1 cellular context compared by ENCODE assay signal in the genomic region with DNA sequence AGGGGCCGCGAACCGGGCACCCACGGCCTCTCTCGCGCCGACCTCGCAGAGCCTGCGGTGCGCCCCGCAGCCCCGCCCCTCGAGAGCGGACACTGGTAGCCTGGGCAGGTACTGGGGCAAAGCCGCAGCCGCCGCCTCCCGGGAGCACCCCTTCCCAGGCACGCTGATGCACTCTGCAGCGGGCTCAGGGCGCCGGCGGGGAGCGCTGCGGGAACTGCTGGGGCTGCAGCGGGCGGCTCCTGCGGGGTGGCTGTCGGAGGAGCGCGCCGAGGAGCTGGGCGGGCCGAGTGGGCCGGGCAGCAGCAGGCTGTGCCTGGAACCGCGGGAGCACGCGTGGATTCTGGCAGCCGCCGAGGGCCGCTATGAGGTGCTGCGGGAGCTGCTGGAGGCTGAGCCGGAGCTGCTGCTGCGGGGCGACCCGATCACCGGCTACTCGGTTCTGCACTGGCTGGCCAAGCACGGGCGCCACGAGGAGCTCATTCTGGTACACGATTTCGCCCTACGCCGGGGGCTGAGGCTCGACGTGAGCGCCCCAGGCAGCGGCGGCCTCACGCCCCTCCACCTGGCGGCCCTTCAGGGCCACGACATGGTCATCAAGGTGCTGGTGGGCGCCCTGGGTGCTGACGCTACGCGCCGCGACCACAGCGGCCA.
TF ChIP-seq lines count a peak whose summit lies in the region.

No MANE protein-coding gene starts in this region.

TF ChIP-seq in H1, 55 proteins besides CTCF, POLR2A, EP300 and RAD21 (continued from another document):
- TF ChIP-seq, protein P1, sequence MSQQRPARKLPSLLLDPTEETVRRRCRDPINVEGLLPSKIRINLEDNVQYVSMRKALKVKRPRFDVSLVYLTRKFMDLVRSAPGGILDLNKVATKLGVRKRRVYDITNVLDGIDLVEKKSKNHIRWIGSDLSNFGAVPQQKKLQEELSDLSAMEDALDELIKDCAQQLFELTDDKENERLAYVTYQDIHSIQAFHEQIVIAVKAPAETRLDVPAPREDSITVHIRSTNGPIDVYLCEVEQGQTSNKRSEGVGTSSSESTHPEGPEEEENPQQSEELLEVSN (IDR thresholded peaks at IDR 0.05) = 0 out of 2 replicates have a peak, but pooled peaks have one; percentile 12
- no peak for TF ChIP-seq MAFK (IDR thresholded peaks at IDR 0.05; ENCODE audit: low read depth, low read length)
- peak; percentile 55; the same call in 1 of the 2 replicates for TF ChIP-seq CREB1 (IDR thresholded peaks at IDR 0.05)
- peak; percentile 20 for TF ChIP-seq KDM4A (IDR thresholded peaks at IDR 0.05; ENCODE audit: low read depth, low read length, severe bottlenecking)
